9 cellular contexts compared by ENCODE assay signal in the genomic region with DNA sequence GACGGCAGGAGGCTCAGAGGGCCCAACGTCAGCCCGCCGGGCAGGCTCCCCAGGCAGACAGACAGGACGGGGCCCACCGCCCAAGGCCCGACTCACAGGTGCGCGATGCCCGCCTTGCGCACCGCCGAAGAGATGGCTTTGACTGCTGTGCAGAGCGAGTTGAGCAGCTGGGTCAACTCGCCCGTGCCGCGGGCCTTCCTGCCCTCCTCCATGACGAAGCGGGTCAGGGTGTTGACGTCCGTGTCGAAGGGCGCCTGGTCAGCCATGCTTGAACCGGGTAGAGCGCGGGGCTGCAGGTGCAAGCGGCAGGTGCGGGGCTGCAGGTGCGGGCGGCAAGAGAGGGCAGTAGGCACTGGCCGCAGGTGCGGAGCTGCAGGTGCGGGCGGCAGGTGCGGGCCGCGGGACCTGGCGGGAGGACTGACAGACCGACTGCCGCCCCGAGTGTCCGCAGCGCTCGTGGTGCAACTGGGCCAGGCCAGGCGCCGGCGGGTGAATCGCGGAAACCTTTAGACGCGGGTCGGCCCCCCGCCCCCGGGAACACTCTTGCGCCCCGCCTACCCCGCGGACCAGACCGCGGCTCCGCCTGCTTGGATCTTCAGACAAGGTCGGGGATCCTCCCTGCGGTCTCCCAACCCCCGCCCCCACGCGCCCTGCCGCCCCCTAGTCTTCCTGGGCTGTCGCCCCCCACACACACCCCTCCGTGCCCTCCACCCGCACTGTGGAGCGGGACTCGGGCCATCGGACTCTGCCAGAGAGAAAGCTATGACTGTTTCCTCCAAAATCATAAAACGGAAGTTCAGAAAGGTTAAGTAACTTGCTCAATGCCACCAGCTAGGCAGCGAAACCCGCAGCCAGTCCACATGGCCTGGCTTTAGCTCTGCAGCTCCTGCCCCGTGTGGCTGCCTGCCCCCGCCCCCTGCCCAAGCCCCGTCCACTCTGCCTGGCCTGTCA. TPM values are rescaled to one million over a fixed set of nuclear protein-coding genes. Genes with fewer than 3 reads are reported as not detected.
DNase-seq lines count a peak whose midpoint lies in the region; ATAC-seq and TF ChIP-seq lines count a peak whose summit lies in the region.
"Had no signal": no experiment of that assay in that cellular context is flagged by ENCODE, and none has a peak within 500 bp of the region (broad histone marks: within the 10 kb centered on the region; RNA-seq: fewer than 3 reads in every experiment).

A gene (minus strand): TSS at position 474 of the 951 bp plus-strand sequence. CDS start 208 bp downstream, at position 266.

- CTCF ChIA-PET in Calu3 (lab: Charles Lee), result interaction anchor here (0.6 to 1.5 kb wide), 5 partner anchors 9 to 677 kb away, joined by 3 to 8 read pairs (median 3); a partner anchor contains a TSS

- intact Hi-C loops in Calu3 (cut with micrococcal nuclease; ENCODE audit: unreplicated experiment), result no loop called here

- no peak within 1 kb of the TSS for H2BK120ac ChIP-seq in mesendoderm (ENCODE audit: low read depth, low read length)

- ATAC-seq in HG03039 (IDR thresholded peaks at IDR 0.05; ENCODE audit: unreplicated experiment), result peak; percentile 48
- peak; percentile 85 to 86 for ATAC-seq in stimulated activated naive B cell treated with anti-CD40 and anti-IgM and Interleukin-4, amounts not matched to agents 10 μg/mL and 1 μg/mL and 100 μg/mL, for 72 hours (replicated peaks)
- ATAC-seq: HCT116 had no signal

- peak within 1 kb of the TSS; percentile 24 for H3K23ac ChIP-seq in mesendoderm (ENCODE audit: low read length)

- H3K4me1 ChIP-seq in duodenal mucosa (ENCODE audit: control insufficient read depth in 1 of 2, insufficient read depth in 2 of 2, low read length in 2 of 2) (peaks cover 13 to 23% of the 10 kb centered on the region in 2 donors), mesendoderm (ENCODE audit: control insufficient read depth, low read depth, low read length) (no peaks in the 10 kb centered on the region)

- TF ChIP-seq CTCF in Calu3 (IDR thresholded peaks at IDR 0.05; ENCODE audit: unreplicated experiment), result no peak

- no CpG with 5 or more reads among the region's 80 CpGs for WGBS in mesendoderm (ENCODE audit: extremely low coverage, insufficient coverage, low lambda C conversion rate)

- H3K56ac ChIP-seq in mesendoderm (ENCODE audit: low read length), result peak within 1 kb of the TSS; percentile 64

- no peaks in the 10 kb centered on the region for H3K79me2 ChIP-seq in mesendoderm (ENCODE audit: control insufficient read depth, insufficient read depth, low read length)

- H3K9me3 ChIP-seq in duodenal mucosa (ENCODE audit: control insufficient read depth in 1 of 2, low read length in 2 of 2), result no peaks in the 10 kb centered on the region

- H3K27ac Mint-ChIP-seq in Calu3 (ENCODE audit: unreplicated experiment), result peak within 1 kb of the TSS; percentile 56
- H3K27ac Mint-ChIP-seq in stimulated activated naive B cell treated with anti-CD40 and anti-IgM and Interleukin-4, amounts not matched to agents 10 μg/mL and 1 μg/mL and 100 μg/mL, for 72 hours, result peak within 1 kb of the TSS; percentile 90

- peak within 1 kb of the TSS; percentile 76 to 85 for H3K9ac ChIP-seq in duodenal mucosa (ENCODE audit: low read depth in 1 of 2, low read length in 2 of 2)
- H3K9ac ChIP-seq in mesendoderm (ENCODE audit: low read length), result peak within 1 kb of the TSS; percentile 32

- H3K4me1 Mint-ChIP-seq in Calu3 (ENCODE audit: low read depth, unreplicated experiment), result peaks cover 10% of the 10 kb centered on the region
- peaks cover 11 to 21% of the 10 kb centered on the region in 2 donors for H3K4me1 Mint-ChIP-seq in stimulated activated naive B cell treated with anti-CD40 and anti-IgM and Interleukin-4, amounts not matched to agents 10 μg/mL and 1 μg/mL and 100 μg/mL, for 72 hours

- no TSS peak for BruUV-seq in Calu3 (replicated peaks; lab: Mats Ljungman, UMichigan)

- no peak within 1 kb of the TSS for H3K18ac ChIP-seq in mesendoderm (ENCODE audit: low read length)

- no peak within 1 kb of the TSS for H3K4ac ChIP-seq in mesendoderm (ENCODE audit: low read depth, low read length)

- H3K36me3 Mint-ChIP-seq in Calu3 (ENCODE audit: insufficient read depth, unreplicated experiment), result peaks cover 16% of the 10 kb centered on the region
- H3K36me3 Mint-ChIP-seq in stimulated activated naive B cell treated with anti-CD40 and anti-IgM and Interleukin-4, amounts not matched to agents 10 μg/mL and 1 μg/mL and 100 μg/mL, for 72 hours, result no peaks in the 10 kb centered on the region

- H2BK15ac ChIP-seq in mesendoderm (replicated peaks; ENCODE audit: low read depth), result no peak within 1 kb of the TSS

- H3K27ac ChIP-seq in duodenal mucosa (ENCODE audit: low read depth, low read length) (peak within 1 kb of the TSS; percentile 81), mesendoderm (ENCODE audit: low read depth, low read length) (no peak within 1 kb of the TSS)

- no peaks in the 10 kb centered on the region for H3K36me3 ChIP-seq in duodenal mucosa (ENCODE audit: control insufficient read depth in 1 of 2, insufficient read depth in 2 of 2, low read length in 2 of 2)
- no peaks in the 10 kb centered on the region for H3K36me3 ChIP-seq in mesendoderm (ENCODE audit: control insufficient read depth, insufficient read depth, low read length)

- H3K4me2 ChIP-seq in mesendoderm (ENCODE audit: low read length), result peak within 1 kb of the TSS; percentile 54

- H4K5ac ChIP-seq in mesendoderm (ENCODE audit: low read length), result no peak within 1 kb of the TSS

- no peak within 1 kb of the TSS for H2AK5ac ChIP-seq in mesendoderm (ENCODE audit: low read length)

- H3K4me3 ChIP-seq in duodenal mucosa (ENCODE audit: low read depth in 1 of 2, low read length in 2 of 2) (peak within 1 kb of the TSS; percentile 78 to 82), mesendoderm (ENCODE audit: low read length) (no peak within 1 kb of the TSS)

- DNase-seq in Calu3 (peak; percentile 25), mesendoderm (peak; percentile 37), superior temporal gyrus (ENCODE audit: extremely low spot score) (no peak), NCI-H2196 (lab: John Stamatoyannopoulos, UW; ENCODE audit: unreplicated experiment) (no peak)
- DNase-seq in activated CD4-positive, alpha-beta T cell treated with anti-CD3 and anti-CD28 coated beads for 48 hours, result peak; percentile 42
- DNase-seq in stimulated activated naive B cell treated with anti-CD40 and anti-IgM and Interleukin-4, amounts not matched to agents 10 μg/mL and 1 μg/mL and 100 μg/mL, for 72 hours, result peak; percentile 62

- H3K79me1 ChIP-seq in mesendoderm (ENCODE audit: low read length), result no peaks in the 10 kb centered on the region

- no peaks in the 10 kb centered on the region for H3K9me3 Mint-ChIP-seq in Calu3 (ENCODE audit: low read depth, unreplicated experiment)
- no peaks in the 10 kb centered on the region for H3K9me3 Mint-ChIP-seq in stimulated activated naive B cell treated with anti-CD40 and anti-IgM and Interleukin-4, amounts not matched to agents 10 μg/mL and 1 μg/mL and 100 μg/mL, for 72 hours

- H2BK5ac ChIP-seq in mesendoderm (ENCODE audit: low read length), result no peak within 1 kb of the TSS

- no peak within 1 kb of the TSS for H4K8ac ChIP-seq in mesendoderm (ENCODE audit: low read depth, low read length)

- peak within 1 kb of the TSS; percentile 84 for H3K4me3 Mint-ChIP-seq in Calu3 (ENCODE audit: low read depth, unreplicated experiment)
- H3K4me3 Mint-ChIP-seq in stimulated activated naive B cell treated with anti-CD40 and anti-IgM and Interleukin-4, amounts not matched to agents 10 μg/mL and 1 μg/mL and 100 μg/mL, for 72 hours, result peak within 1 kb of the TSS; percentile 88 to 93

- peaks cover 13% of the 10 kb centered on the region for H3K27me3 Mint-ChIP-seq in Calu3 (ENCODE audit: unreplicated experiment)
- peaks cover 0 to 15% of the 10 kb centered on the region in 2 donors for H3K27me3 Mint-ChIP-seq in stimulated activated naive B cell treated with anti-CD40 and anti-IgM and Interleukin-4, amounts not matched to agents 10 μg/mL and 1 μg/mL and 100 μg/mL, for 72 hours

- H3K27me3 ChIP-seq in duodenal mucosa (ENCODE audit: control insufficient read depth in 1 of 2, insufficient read depth in 2 of 2, low read length in 2 of 2) (no peaks in the 10 kb centered on the region), mesendoderm (ENCODE audit: insufficient read depth, low read length, poor library complexity) (peaks cover 21% of the 10 kb centered on the region)

RNA-seq across cellular contexts. Expression of the gene that starts here (rescaled TPM):
- total RNA-seq in Calu3 (2022), result 6.5 and 7.7 TPM in 2 replicates
- 1.7 TPM for polyA plus RNA-seq in mesendoderm (2013, experiment 1 of 2)
- polyA plus RNA-seq in mesendoderm (2013, experiment 2 of 2), result 1.2 TPM

Comparison
In these comparisons a context has a peak if more than half of its experiments do, and no peak if none do; other contexts are left out.
1. DNase-seq: peak in Calu3 (single experiment), activated CD4-positive, alpha-beta T cell treated with anti-CD3 and anti-CD28 coated beads for 48 hours (single experiment), mesendoderm (single experiment) and stimulated activated naive B cell treated with anti-CD40 and anti-IgM and Interleukin-4, amounts not matched to agents 10 μg/mL and 1 μg/mL and 100 μg/mL, for 72 hours (single experiment); none in superior temporal gyrus (single experiment) and NCI-H2196 (single experiment).